22 cellular contexts compared by ENCODE assay signal in the genomic region with DNA sequence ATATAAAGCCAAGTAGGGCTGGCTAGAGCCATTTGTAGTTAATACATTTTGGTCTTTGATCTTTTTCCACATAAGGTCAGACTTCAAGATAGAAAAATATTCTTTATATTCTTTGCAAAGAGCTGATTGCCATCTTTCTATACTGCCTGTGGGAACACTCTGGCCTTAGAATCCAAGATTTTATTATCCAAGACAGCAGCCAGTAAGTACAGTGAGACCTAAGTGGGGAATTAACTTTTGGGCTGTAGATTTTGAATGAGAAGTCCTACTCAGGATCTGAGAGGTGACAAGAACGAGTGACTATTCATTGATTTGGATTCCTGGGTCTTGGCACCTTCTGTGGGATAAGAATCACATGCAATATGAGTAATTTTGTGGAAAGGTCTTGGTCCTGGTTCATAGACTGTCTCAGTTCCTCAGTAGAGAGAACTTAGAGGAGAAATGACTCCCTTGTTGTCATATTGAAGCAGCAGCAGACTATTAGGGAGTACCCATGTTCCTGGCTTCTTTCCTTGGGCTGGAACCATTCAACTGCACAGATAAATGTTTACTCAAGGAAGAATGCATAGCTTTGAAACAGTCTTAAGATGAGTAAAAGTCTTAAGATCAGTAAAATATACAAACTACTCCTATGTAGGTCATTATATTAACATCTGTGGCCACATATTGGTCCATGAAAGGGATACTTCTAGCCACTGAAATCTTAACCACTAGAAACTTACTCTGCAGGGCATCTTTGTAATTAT.
DNase-seq lines count a peak whose midpoint lies in the region; ATAC-seq, FAIRE-seq and TF ChIP-seq lines count a peak whose summit lies in the region.
"Had no signal": no experiment of that assay in that cellular context is flagged by ENCODE, and none has a peak within 500 bp of the region (broad histone marks: within the 10 kb centered on the region; RNA-seq: fewer than 3 reads in every experiment).

No MANE protein-coding gene starts in this region.

- ATAC-seq in activated naive CD4-positive, alpha-beta T cell treated with anti-CD3 and anti-CD28 coated beads, Interleukin-2, amount 50 U/mL, for 72 hours, result no peak
- ATAC-seq: activated T-helper 17 cell treated with anti-CD3 and anti-CD28 coated beads, Interleukin-2, amount 50 U/mL, for 72 hours had no signal

- peaks cover 2% of the 10 kb centered on the region for H3K36me3 Mint-ChIP-seq in activated naive CD4-positive, alpha-beta T cell treated with anti-CD3 and anti-CD28 coated beads for 36 hours (ENCODE audit: low read depth)
- peaks cover 0 to 6% of the 10 kb centered on the region in 2 donors for H3K36me3 Mint-ChIP-seq in activated naive CD4-positive, alpha-beta T cell treated with anti-CD3 and anti-CD28 coated beads, Interleukin-2, amount 50 U/mL, for 72 hours

- H3K4me1 ChIP-seq in kidney (ENCODE audit: control insufficient read depth in 1 of 2, insufficient read depth in 1 of 2, low read depth in 1 of 2, low read length in 2 of 2) (peaks cover 11 to 13% of the 10 kb centered on the region in 2 donors), skeletal muscle satellite cell (ENCODE audit: control insufficient read depth, insufficient read depth, low read length) (peaks cover 35% of the 10 kb centered on the region)

- no peak overlapping the region for H3K9ac ChIP-seq in kidney (ENCODE audit: low read length in 2 of 2)
- no peak overlapping the region for H3K9ac ChIP-seq in skeletal muscle satellite cell (ENCODE audit: low read depth, low read length)

- H3K4me3 ChIP-seq in astrocyte of the spinal cord (ENCODE audit: low read depth, low read length) (no peak overlapping the region), kidney (ENCODE audit: low read length in 2 of 2) (no peak overlapping the region), skeletal muscle satellite cell (ENCODE audit: low read length) (no peak overlapping the region)
- H3K4me3 ChIP-seq: ascending aorta, lower lobe of right lung, upper lobe of right lung had no signal

- CTCF ChIA-PET in activated naive CD4-positive, alpha-beta T cell treated with anti-CD3 and anti-CD28 coated beads for 36 hours (lab: Charles Lee), result interaction anchor here (0.7 kb wide), 1 partner anchor 74 kb away, joined by 3 read pairs; no protein-coding TSS in a partner anchor

- H3K9me3 Mint-ChIP-seq in activated naive CD4-positive, alpha-beta T cell treated with anti-CD3 and anti-CD28 coated beads for 36 hours, result no peaks in the 10 kb centered on the region
- no peaks in the 10 kb centered on the region for H3K9me3 Mint-ChIP-seq in activated naive CD4-positive, alpha-beta T cell treated with anti-CD3 and anti-CD28 coated beads, Interleukin-2, amount 50 U/mL, for 72 hours
- H3K9me3 Mint-ChIP-seq: activated T-helper 17 cell treated with anti-CD3 and anti-CD28 coated beads, Interleukin-2, amount 50 U/mL, for 72 hours; T-helper 2 cell treated with Interferon-gamma antibody and Interleukin-4, amounts not matched to agents 5 μg/mL and 100 μg/mL, for 36 hours had no signal

- no peaks in the 10 kb centered on the region for H3K9me3 ChIP-seq in kidney (ENCODE audit: control insufficient read depth in 1 of 2, low read length in 2 of 2)
- no peaks in the 10 kb centered on the region for H3K9me3 ChIP-seq in skeletal muscle satellite cell (replicated peaks; ENCODE audit: low read length)
- H3K9me3 ChIP-seq: ascending aorta, lower lobe of right lung, upper lobe of right lung had no signal

- intact Hi-C loops in kidney (cut with DNase I), result no loop called here
- intact Hi-C loops in activated naive CD4-positive, alpha-beta T cell treated with anti-CD3 and anti-CD28 coated beads for 36 hours (cut with micrococcal nuclease), result no loop called here

- no peaks in the 10 kb centered on the region for H3K27me3 ChIP-seq in skeletal muscle satellite cell (ENCODE audit: control insufficient read depth, insufficient read depth, low read length)
- H3K27me3 ChIP-seq: ascending aorta, upper lobe of right lung had no signal

- no peaks in the 10 kb centered on the region for H3K27me3 Mint-ChIP-seq in activated naive CD4-positive, alpha-beta T cell treated with anti-CD3 and anti-CD28 coated beads for 36 hours (ENCODE audit: low read depth)
- H3K27me3 Mint-ChIP-seq: activated T-helper 17 cell treated with anti-CD3 and anti-CD28 coated beads, Interleukin-2, amount 50 U/mL, for 72 hours had no signal

- no peak overlapping the region for H3K4me3 Mint-ChIP-seq in activated naive CD4-positive, alpha-beta T cell treated with anti-CD3 and anti-CD28 coated beads for 36 hours
- H3K4me3 Mint-ChIP-seq: activated T-helper 17 cell treated with anti-CD3 and anti-CD28 coated beads, Interleukin-2, amount 50 U/mL, for 72 hours; T-helper 2 cell treated with Interferon-gamma antibody and Interleukin-4, amounts not matched to agents 5 μg/mL and 100 μg/mL, for 36 hours had no signal

- no peak overlapping the region for H3K27ac Mint-ChIP-seq in activated naive CD4-positive, alpha-beta T cell treated with anti-CD3 and anti-CD28 coated beads for 36 hours
- no peak overlapping the region for H3K27ac Mint-ChIP-seq in activated naive CD4-positive, alpha-beta T cell treated with anti-CD3 and anti-CD28 coated beads, Interleukin-2, amount 50 U/mL, for 72 hours
- H3K27ac Mint-ChIP-seq: activated T-helper 17 cell treated with anti-CD3 and anti-CD28 coated beads, Interleukin-2, amount 50 U/mL, for 72 hours; T-helper 2 cell treated with Interferon-gamma antibody and Interleukin-4, amounts not matched to agents 5 μg/mL and 100 μg/mL, for 36 hours had no signal

- peak overlapping the region; percentile 72 to 82 for H3K27ac ChIP-seq in kidney (ENCODE audit: low read depth in 2 of 2, low read length in 2 of 2)
- H3K27ac ChIP-seq: ascending aorta, lower lobe of right lung, upper lobe of right lung had no signal

- peak overlapping the region; percentile 16 for H3K4me2 ChIP-seq in skeletal muscle satellite cell (ENCODE audit: low read length)

- no peaks in the 10 kb centered on the region for H3K36me3 ChIP-seq in kidney (ENCODE audit: control insufficient read depth in 1 of 2, insufficient read depth in 2 of 2, low read length in 2 of 2)
- no peaks in the 10 kb centered on the region for H3K36me3 ChIP-seq in skeletal muscle satellite cell (ENCODE audit: insufficient read depth, low read length)
- H3K36me3 ChIP-seq: ascending aorta, lower lobe of right lung, upper lobe of right lung had no signal

- H3K4me1 Mint-ChIP-seq in activated naive CD4-positive, alpha-beta T cell treated with anti-CD3 and anti-CD28 coated beads for 36 hours (ENCODE audit: low read depth), result no peaks in the 10 kb centered on the region
- H3K4me1 Mint-ChIP-seq: activated T-helper 17 cell treated with anti-CD3 and anti-CD28 coated beads, Interleukin-2, amount 50 U/mL, for 72 hours had no signal

- no peak for TF ChIP-seq CTCF in astrocyte of the spinal cord (IDR thresholded peaks at IDR 0.05; ENCODE audit: low read depth, low read length)
- TF ChIP-seq CTCF in kidney (IDR thresholded peaks at IDR 0.05; ENCODE audit: borderline replicate concordance, extremely low read depth, insufficient read depth), result no peak

- in situ Hi-C loops in astrocyte of the spinal cord (cut with HindIII; ENCODE audit: low sequenced_read_pairs), result no loop called here

- DNase-seq in GM03348 (ENCODE audit: low spot score), result peak; percentile 4
- DNase-seq in astrocyte of the spinal cord (ENCODE audit: low read depth, low spot score), result peak; percentile 35
- no peak for DNase-seq in kidney
- no peak for DNase-seq in DMS 273 treated with DMSO at 0.1 percent for 48 hours (lab: John Stamatoyannopoulos, UW)
- DNase-seq in COR-L47 (lab: John Stamatoyannopoulos, UW), result no peak
- no peak for DNase-seq in activated naive CD4-positive, alpha-beta T cell treated with anti-CD3 and anti-CD28 coated beads for 36 hours
- DNase-seq in activated naive CD4-positive, alpha-beta T cell treated with anti-CD3 and anti-CD28 coated beads, Interleukin-2, amount 50 U/mL, for 72 hours (ENCODE audit: low spot score in 2 of 2), result no peak
- DNase-seq: activated CD4-positive, alpha-beta T cell treated with anti-CD3 and anti-CD28 coated beads, Interleukin-2, amount 50 U/mL, for 1 hour; DND-41; effector memory CD4-positive, alpha-beta T cell; Kasumi-1; lower lobe of right lung; NCI-H2029; NCI-H774; SHP77; stimulated activated CD4-positive, alpha-beta T cell treated with anti-CD3 and anti-CD28 coated beads, Interleukin-15, amount 100 ng/mL, for 24 hours; upper lobe of right lung had no signal

- no peak for FAIRE-seq in kidney (lab: Jason Lieb, UNC)
- FAIRE-seq: GM12892 had no signal

Comparison
In these comparisons a context has a peak if more than half of its experiments do, and no peak if none do; other contexts are left out.
1. DNase-seq: peak in GM03348 (single experiment) and astrocyte of the spinal cord (single experiment); none in kidney (single experiment), DMS 273 treated with DMSO at 0.1 percent for 48 hours (single experiment), COR-L47 (single experiment), activated naive CD4-positive, alpha-beta T cell treated with anti-CD3 and anti-CD28 coated beads for 36 hours (single experiment) and activated naive CD4-positive, alpha-beta T cell treated with anti-CD3 and anti-CD28 coated beads, Interleukin-2, amount 50 U/mL, for 72 hours (0 of 2).